In the genomic region with DNA sequence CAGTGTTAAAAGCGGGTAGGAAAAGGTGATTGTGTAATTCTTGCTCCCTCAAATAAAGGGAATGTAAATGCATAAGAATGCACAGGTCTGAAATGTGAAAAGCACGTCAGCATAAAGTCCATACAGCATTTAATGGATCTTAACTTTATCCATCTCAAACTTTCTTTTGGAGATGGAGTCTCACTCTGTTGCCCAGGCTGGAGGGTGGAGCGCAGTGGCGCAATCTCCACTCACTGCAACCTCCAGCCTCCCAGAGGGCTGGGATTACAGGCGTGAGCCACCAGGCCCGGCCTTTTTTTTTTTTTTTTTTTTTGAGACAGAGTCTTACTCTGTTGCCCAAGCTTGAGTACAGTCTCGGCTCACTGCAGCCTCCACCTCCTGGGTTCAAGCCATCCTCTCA, we compare ENCODE assay signal across 31 cellular contexts.
"Had no signal": no experiment of that assay in that cellular context is flagged by ENCODE, and none has a peak within 500 bp of the region (broad histone marks: within the 10 kb centered on the region; RNA-seq: fewer than 3 reads in every experiment).

No MANE protein-coding gene starts in this region.

- H2AFZ ChIP-seq: hepatocyte, neural progenitor cell had no signal

- H3K27me3 Mint-ChIP-seq: naive B cell; progenitor cell of endocrine pancreas; stimulated activated naive B cell treated with anti-CD40 and anti-IgM and Interleukin-4, amounts not matched to agents 10 μg/mL and 1 μg/mL and 100 μg/mL, for 72 hours had no signal

- FAIRE-seq: keratinocyte, small intestine, urothelium cell line had no signal

- H3K9me3 ChIP-seq: left lung, neutrophil, ovary, right atrium auricular region, sigmoid colon, stomach, testis, thyroid gland, transverse colon, upper lobe of right lung had no signal

- H3K4me2 ChIP-seq: hepatocyte, neural progenitor cell had no signal

- H3K27ac ChIP-seq: heart right ventricle, hepatocyte, left lung, neural progenitor cell, neutrophil, ovary, right atrium auricular region, sigmoid colon, stomach, testis, thyroid gland, transverse colon, upper lobe of right lung had no signal

- H3K4me3 Mint-ChIP-seq: mesothelial cell of epicardium; naive B cell; natural killer cell; nephron progenitor cell; neural progenitor cell; stimulated activated naive B cell treated with anti-CD40 and anti-IgM and Interleukin-4, amounts not matched to agents 10 μg/mL and 1 μg/mL and 100 μg/mL, for 72 hours had no signal

- DNase-seq: heart right ventricle; kidney glomerular epithelial cell; left cardiac atrium; left lung; mesendoderm; naive B cell; natural killer cell; nephron progenitor cell; occipital lobe; ovary; sigmoid colon; small intestine; stimulated activated CD4-positive, alpha-beta T cell treated with anti-CD3 and anti-CD28 coated beads, Interleukin-1b, Interleukin-23, amount 100 ng/mL, for 48 hours; stimulated activated CD4-positive, alpha-beta T cell treated with anti-CD3 and anti-CD28 coated beads, Interleukin-2, amount 100 ng/mL, for 48 hours; stimulated activated CD4-positive, alpha-beta T cell treated with anti-CD3 and anti-CD28 coated beads, Interleukin-4, amount 100 ng/mL, for 4 hours; stimulated activated naive B cell treated with anti-CD40 and anti-IgM and Interleukin-4, amounts not matched to agents 10 μg/mL and 1 μg/mL and 100 μg/mL, for 72 hours; stimulated activated naive CD8-positive, alpha-beta T cell treated with anti-CD3 and anti-CD28 coated beads, Interleukin-15, Interleukin-2, amounts not matched to agents 100 U/mL and 50 U/mL, for 24 hours; stomach; testis; thyroid gland; transverse colon; upper lobe of right lung had no signal

- H3K4me3 ChIP-seq: heart right ventricle, hepatocyte, left lung, lung, neural progenitor cell, ovary, right atrium auricular region, sigmoid colon, stomach, testis, thyroid gland, transverse colon, upper lobe of right lung had no signal

- H3K36me3 Mint-ChIP-seq: natural killer cell had no signal

- H3K4me1 Mint-ChIP-seq: natural killer cell had no signal

- H3K27me3 ChIP-seq: heart right ventricle, hepatocyte, left lung, neural progenitor cell, neutrophil, ovary, right atrium auricular region, sigmoid colon, stomach, testis, thyroid gland, transverse colon, upper lobe of right lung had no signal

- ATAC-seq: heart right ventricle; left cardiac atrium; left lung; natural killer cell; stimulated activated naive B cell treated with anti-CD40 and anti-IgM and Interleukin-4, amounts not matched to agents 10 μg/mL and 1 μg/mL and 100 μg/mL, for 72 hours; stimulated activated naive CD8-positive, alpha-beta T cell treated with anti-CD3 and anti-CD28 coated beads, Interleukin-15, Interleukin-2, amounts not matched to agents 100 U/mL and 50 U/mL, for 24 hours; upper lobe of right lung had no signal

- H3K79me2 ChIP-seq: hepatocyte had no signal

- H3K27ac Mint-ChIP-seq: mesothelial cell of epicardium; natural killer cell; nephron progenitor cell; progenitor cell of endocrine pancreas; stimulated activated naive B cell treated with anti-CD40 and anti-IgM and Interleukin-4, amounts not matched to agents 10 μg/mL and 1 μg/mL and 100 μg/mL, for 72 hours had no signal

- H3K4me1 ChIP-seq: left lung, right atrium auricular region, sigmoid colon, stomach, testis, transverse colon, upper lobe of right lung had no signal

- H3K9me3 Mint-ChIP-seq: naive B cell; natural killer cell; stimulated activated naive B cell treated with anti-CD40 and anti-IgM and Interleukin-4, amounts not matched to agents 10 μg/mL and 1 μg/mL and 100 μg/mL, for 72 hours had no signal

- H3K9ac ChIP-seq: neural progenitor cell had no signal

- H3K36me3 ChIP-seq: neural progenitor cell, ovary, right atrium auricular region, sigmoid colon, thyroid gland, transverse colon, upper lobe of right lung had no signal
